In genomic region chr4:40475609-40476008, GRCh38 we compare ENCODE assay signal across 1 cellular context.
A peak's percentile ranks its signal among the peaks of the same experiment; 100 is the strongest.
TF ChIP-seq lines count a peak whose summit lies in the region.

No MANE protein-coding gene starts in this region.

TF ChIP-seq in A549, 52 proteins besides CTCF, POLR2A, EP300 and RAD21 (continued from another document):
- TF ChIP-seq HMGXB4 (CRISPR knock-in tag; IDR thresholded peaks at IDR 0.05; ENCODE audit: borderline replicate concordance) (no peak), JUNB (IDR thresholded peaks at IDR 0.05) (no peak), SREBF2 (IDR thresholded peaks at IDR 0.05) (no peak), TFCP2L1 (CRISPR knock-in tag; IDR thresholded peaks at IDR 0.05) (no peak), ZNF302 (CRISPR knock-in tag; IDR thresholded peaks at IDR 0.05) (no peak), CEBPB (IDR thresholded peaks at IDR 0.05) (peak; percentile 9 to 64; a peak in 3 of 4 replicates), HOXB5 (CRISPR knock-in tag; IDR thresholded peaks at IDR 0.05) (no peak), GATA3 (IDR thresholded peaks at IDR 0.05; ENCODE audit: borderline replicate concordance) (peak; percentile 13; the same call in 1 of the 2 replicates)
